1 cellular context compared by ENCODE assay signal in the genomic region with DNA sequence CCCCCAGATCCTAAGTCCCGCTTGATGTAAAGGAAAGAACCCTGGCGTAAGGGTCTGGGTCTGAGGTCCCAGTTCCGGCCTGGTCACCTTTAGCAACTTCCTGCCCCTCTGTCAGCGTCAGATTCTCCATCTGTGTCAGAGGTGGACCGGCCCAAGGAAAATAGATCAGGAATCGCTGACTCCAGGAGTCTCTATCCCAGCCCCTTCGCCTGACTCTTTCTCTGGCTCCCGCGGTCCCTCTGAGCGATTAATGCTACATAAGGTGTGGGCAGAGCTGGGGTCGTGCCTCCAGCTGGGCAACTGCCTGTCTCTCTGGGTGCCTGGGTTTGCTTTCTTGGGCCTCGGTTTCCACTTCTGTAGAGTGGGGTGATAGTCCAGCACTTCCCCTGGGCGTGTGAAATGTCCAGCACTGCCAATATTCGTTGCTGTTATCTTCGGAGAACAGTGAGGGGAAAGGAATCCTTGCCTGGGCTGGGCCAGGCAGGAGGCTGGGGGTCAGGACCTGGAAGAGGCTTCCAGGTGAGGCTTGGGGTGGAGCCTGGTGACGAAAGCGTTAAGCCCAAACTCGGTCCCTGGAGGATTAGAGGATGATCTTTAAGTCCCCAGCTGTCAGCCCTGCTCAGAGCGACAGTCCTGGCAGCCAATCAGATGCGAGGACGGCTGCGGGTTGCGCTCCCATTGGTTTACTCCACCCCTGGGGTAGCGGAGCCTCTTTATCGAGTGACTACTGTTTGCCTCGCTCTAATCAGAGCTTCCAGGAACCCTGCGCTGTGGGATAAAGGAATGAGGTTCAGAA.
TF ChIP-seq lines count a peak whose summit lies in the region.

No MANE protein-coding gene starts in this region.

TF ChIP-seq in K562, 482 proteins besides CTCF, POLR2A, EP300 and RAD21 (continued from another document and continues in another):
- TF ChIP-seq, protein P1, sequence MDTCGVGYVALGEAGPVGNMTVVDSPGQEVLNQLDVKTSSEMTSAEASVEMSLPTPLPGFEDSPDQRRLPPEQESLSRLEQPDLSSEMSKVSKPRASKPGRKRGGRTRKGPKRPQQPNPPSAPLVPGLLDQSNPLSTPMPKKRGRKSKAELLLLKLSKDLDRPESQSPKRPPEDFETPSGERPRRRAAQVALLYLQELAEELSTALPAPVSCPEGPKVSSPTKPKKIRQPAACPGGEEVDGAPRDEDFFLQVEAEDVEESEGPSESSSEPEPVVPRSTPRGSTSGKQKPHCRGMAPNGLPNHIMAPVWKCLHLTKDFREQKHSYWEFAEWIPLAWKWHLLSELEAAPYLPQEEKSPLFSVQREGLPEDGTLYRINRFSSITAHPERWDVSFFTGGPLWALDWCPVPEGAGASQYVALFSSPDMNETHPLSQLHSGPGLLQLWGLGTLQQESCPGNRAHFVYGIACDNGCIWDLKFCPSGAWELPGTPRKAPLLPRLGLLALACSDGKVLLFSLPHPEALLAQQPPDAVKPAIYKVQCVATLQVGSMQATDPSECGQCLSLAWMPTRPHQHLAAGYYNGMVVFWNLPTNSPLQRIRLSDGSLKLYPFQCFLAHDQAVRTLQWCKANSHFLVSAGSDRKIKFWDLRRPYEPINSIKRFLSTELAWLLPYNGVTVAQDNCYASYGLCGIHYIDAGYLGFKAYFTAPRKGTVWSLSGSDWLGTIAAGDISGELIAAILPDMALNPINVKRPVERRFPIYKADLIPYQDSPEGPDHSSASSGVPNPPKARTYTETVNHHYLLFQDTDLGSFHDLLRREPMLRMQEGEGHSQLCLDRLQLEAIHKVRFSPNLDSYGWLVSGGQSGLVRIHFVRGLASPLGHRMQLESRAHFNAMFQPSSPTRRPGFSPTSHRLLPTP (IDR thresholded peaks at IDR 0.05; ENCODE audit: borderline replicate concordance, extremely low read depth, insufficient read length), result no peak
- TF ChIP-seq TAF15 (IDR thresholded peaks at IDR 0.05; ENCODE audit: low read depth, low read length), result no peak
- TF ChIP-seq HINFP (tag; conservative IDR thresholded peaks at IDR 0.05; ENCODE audit: low read depth), result no peak
- TF ChIP-seq NFIC (IDR thresholded peaks at IDR 0.05), result peak; percentile 62
- TF ChIP-seq ZKSCAN8 (CRISPR knock-in tag; IDR thresholded peaks at IDR 0.05), result peak; percentile 100
- no peak for TF ChIP-seq CHAMP1 (IDR thresholded peaks at IDR 0.05)
- TF ChIP-seq CHD4 (IDR thresholded peaks at IDR 0.05; ENCODE audit: insufficient read depth, insufficient replicate concordance, low read depth, low read length, poor library complexity, severe bottlenecking), result peak; percentile 89
- TF ChIP-seq, protein P2, sequence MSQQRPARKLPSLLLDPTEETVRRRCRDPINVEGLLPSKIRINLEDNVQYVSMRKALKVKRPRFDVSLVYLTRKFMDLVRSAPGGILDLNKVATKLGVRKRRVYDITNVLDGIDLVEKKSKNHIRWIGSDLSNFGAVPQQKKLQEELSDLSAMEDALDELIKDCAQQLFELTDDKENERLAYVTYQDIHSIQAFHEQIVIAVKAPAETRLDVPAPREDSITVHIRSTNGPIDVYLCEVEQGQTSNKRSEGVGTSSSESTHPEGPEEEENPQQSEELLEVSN (IDR thresholded peaks at IDR 0.05; ENCODE audit: borderline replicate concordance in 1 of 2, extremely low read depth in 1 of 2, insufficient read depth in 1 of 2, insufficient read length in 1 of 2, low read depth in 1 of 2, low read length in 1 of 2, poor library complexity in 1 of 2, severe bottlenecking in 1 of 2), result no peak
- no peak for TF ChIP-seq PRDM10 (IDR thresholded peaks at IDR 0.05; ENCODE audit: partially characterized antibody)
- TF ChIP-seq SUPT5H (IDR thresholded peaks at IDR 0.05), result no peak
- TF ChIP-seq SMAD3 (CRISPR knock-in tag; conservative IDR thresholded peaks at IDR 0.05), result no peak
- TF ChIP-seq SP2 (IDR thresholded peaks at IDR 0.05; ENCODE audit: extremely low read depth, low read depth, low read length, poor library complexity, severe bottlenecking), result peak; percentile 93
- TF ChIP-seq POLR2B (IDR thresholded peaks at IDR 0.05; ENCODE audit: low read depth, partially characterized antibody), result no peak
- TF ChIP-seq ZNF584 (CRISPR knock-in tag; IDR thresholded peaks at IDR 0.05; ENCODE audit: low read depth), result no peak
- TF ChIP-seq ZNF23 (CRISPR knock-in tag; IDR thresholded peaks at IDR 0.05), result no peak
- TF ChIP-seq, protein P3, sequence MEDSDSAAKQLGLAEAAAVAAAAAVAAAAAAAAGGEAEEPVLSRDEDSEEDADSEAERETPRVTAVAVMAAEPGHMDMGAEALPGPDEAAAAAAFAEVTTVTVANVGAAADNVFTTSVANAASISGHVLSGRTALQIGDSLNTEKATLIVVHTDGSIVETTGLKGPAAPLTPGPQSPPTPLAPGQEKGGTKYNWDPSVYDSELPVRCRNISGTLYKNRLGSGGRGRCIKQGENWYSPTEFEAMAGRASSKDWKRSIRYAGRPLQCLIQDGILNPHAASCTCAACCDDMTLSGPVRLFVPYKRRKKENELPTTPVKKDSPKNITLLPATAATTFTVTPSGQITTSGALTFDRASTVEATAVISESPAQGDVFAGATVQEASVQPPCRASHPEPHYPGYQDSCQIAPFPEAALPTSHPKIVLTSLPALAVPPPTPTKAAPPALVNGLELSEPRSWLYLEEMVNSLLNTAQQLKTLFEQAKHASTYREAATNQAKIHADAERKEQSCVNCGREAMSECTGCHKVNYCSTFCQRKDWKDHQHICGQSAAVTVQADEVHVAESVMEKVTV (CRISPR knock-in tag; IDR thresholded peaks at IDR 0.05), result no peak
- 0 out of 2 replicates have a peak, but pooled peaks have one; percentile 26 for TF ChIP-seq GABPB1 (CRISPR knock-in tag; IDR thresholded peaks at IDR 0.05)
- TF ChIP-seq JUND (IDR thresholded peaks at IDR 0.05; ENCODE audit: borderline replicate concordance, low read depth, low read length), result peak; percentile 50
- peak; percentile 62; the same call in 2 of the 3 replicates for TF ChIP-seq JUND (tag; IDR thresholded peaks at IDR 0.05; ENCODE audit: borderline replicate concordance, low read depth, low read length)
- TF ChIP-seq, protein P4, sequence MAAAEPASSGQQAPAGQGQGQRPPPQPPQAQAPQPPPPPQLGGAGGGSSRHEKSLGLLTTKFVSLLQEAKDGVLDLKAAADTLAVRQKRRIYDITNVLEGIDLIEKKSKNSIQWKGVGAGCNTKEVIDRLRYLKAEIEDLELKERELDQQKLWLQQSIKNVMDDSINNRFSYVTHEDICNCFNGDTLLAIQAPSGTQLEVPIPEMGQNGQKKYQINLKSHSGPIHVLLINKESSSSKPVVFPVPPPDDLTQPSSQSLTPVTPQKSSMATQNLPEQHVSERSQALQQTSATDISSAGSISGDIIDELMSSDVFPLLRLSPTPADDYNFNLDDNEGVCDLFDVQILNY (CRISPR knock-in tag; IDR thresholded peaks at IDR 0.05), result no peak
- TF ChIP-seq BCL6 (CRISPR knock-in tag; IDR thresholded peaks at IDR 0.05), result no peak
- TF ChIP-seq ATF3 (IDR thresholded peaks at IDR 0.05), result peak; percentile 45; the same call in 1 of the 2 replicates
- no peak for TF ChIP-seq ATF3 (CRISPR knock-in tag; conservative IDR thresholded peaks at IDR 0.05)
- TF ChIP-seq DNMT1 (IDR thresholded peaks at IDR 0.05), result no peak
- peak; percentile 47; the same call in 1 of the 2 replicates for TF ChIP-seq ETV1 (tag; conservative IDR thresholded peaks at IDR 0.05; ENCODE audit: low read depth)
- TF ChIP-seq SIX5 (IDR thresholded peaks at IDR 0.05; ENCODE audit: borderline replicate concordance in 1 of 2, insufficient read depth in 1 of 2, low read depth in 1 of 2, low read length in 2 of 2), result no peak
- no peak for TF ChIP-seq OTX1 (CRISPR knock-in tag; IDR thresholded peaks at IDR 0.05)
- no peak for TF ChIP-seq ATF1 (CRISPR knock-in tag; IDR thresholded peaks at IDR 0.05)
- peak; percentile 89 for TF ChIP-seq ATF1 (tag; IDR thresholded peaks at IDR 0.05)
- TF ChIP-seq, protein P5, sequence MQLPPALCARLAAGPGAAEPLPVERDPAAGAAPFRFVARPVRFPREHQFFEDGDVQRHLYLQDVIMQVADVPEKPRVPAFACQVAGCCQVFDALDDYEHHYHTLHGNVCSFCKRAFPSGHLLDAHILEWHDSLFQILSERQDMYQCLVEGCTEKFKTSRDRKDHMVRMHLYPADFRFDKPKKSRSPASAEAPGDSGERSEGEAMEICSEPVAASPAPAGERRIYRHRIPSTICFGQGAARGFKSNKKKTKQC (CRISPR knock-in tag; IDR thresholded peaks at IDR 0.05), result no peak; the same call in 1 of the 2 replicates
- no peak for TF ChIP-seq CBFB (CRISPR knock-in tag; IDR thresholded peaks at IDR 0.05)
- TF ChIP-seq NFIX (CRISPR knock-in tag; IDR thresholded peaks at IDR 0.05; ENCODE audit: low read depth), result no peak
- TF ChIP-seq NR0B1 (IDR thresholded peaks at IDR 0.05; ENCODE audit: partially characterized antibody), result no peak
- TF ChIP-seq ZNF696 (CRISPR knock-in tag; conservative IDR thresholded peaks at IDR 0.05), result no peak
- TF ChIP-seq ZBTB9 (CRISPR knock-in tag; IDR thresholded peaks at IDR 0.05), result 0 out of 2 replicates have a peak, but pooled peaks have one; percentile 12
- no peak for TF ChIP-seq CCAR2 (IDR thresholded peaks at IDR 0.05; ENCODE audit: low read depth, low read length)
- no peak for TF ChIP-seq ZNF436 (CRISPR knock-in tag; IDR thresholded peaks at IDR 0.05)
- peak; percentile 43 for TF ChIP-seq SNRNP70 (optimal IDR thresholded peaks at IDR 0.05; ENCODE audit: low read depth, low read length)
